Comparison of ENCODE assay signal across 18 cellular contexts in genomic region chr17:45115871-45116270, GRCh38.
"Had no signal": no experiment of that assay in that cellular context is flagged by ENCODE, and none has a peak within 500 bp of the region (broad histone marks: within the 10 kb centered on the region; RNA-seq: fewer than 3 reads in every experiment).

No MANE protein-coding gene starts in this region.

- H3K4me1 ChIP-seq: upper lobe of right lung had no signal

- H3K36me3 ChIP-seq: upper lobe of right lung had no signal

- H3K27ac ChIP-seq: epithelial cell of prostate, upper lobe of right lung had no signal

- H3K4me3 ChIP-seq: upper lobe of right lung had no signal

- H3K27me3 ChIP-seq: upper lobe of right lung had no signal

- H3K9me3 ChIP-seq: upper lobe of right lung had no signal

- ATAC-seq: activated CD4-positive, CD25-positive, alpha-beta regulatory T cell treated with anti-CD3 and anti-CD28 coated beads, Interleukin-2, amount 50 U/mL, for 24 hours; activated CD8-positive, alpha-beta memory T cell treated with anti-CD3 and anti-CD28 coated beads, Interleukin-2, amount 10 ng/mL, durations not matched to agents 7 days and 5 days; left colon; sciatic nerve; stimulated activated naive CD8-positive, alpha-beta T cell treated with anti-CD3 and anti-CD28 coated beads, Interleukin-15, Interleukin-2, amounts not matched to agents 100 U/mL and 50 U/mL, for 24 hours; upper lobe of right lung had no signal

- DNase-seq: activated CD4-positive, alpha-beta T cell treated with anti-CD3 and anti-CD28 coated beads, Interleukin-2, amount 50 U/mL, for 4 hours; activated CD8-positive, alpha-beta memory T cell treated with anti-CD3 and anti-CD28 coated beads, Interleukin-2, amount 10 ng/mL, durations not matched to agents 7 days and 5 days; activated gamma-delta T cell; activated naive CD8-positive, alpha-beta T cell treated with anti-CD3 and anti-CD28 coated beads for 36 hours; activated T-cell treated with anti-CD3 and anti-CD28 coated beads, Interleukin-2, amount 50 U/mL, for 24 hours; aorta; central memory CD4-positive, alpha-beta T cell; cortex of kidney; effector CD8-positive, alpha-beta T cell; left colon; naive B cell; stimulated activated CD4-positive, alpha-beta T cell treated with anti-CD3 and anti-CD28 coated beads, Interleukin-12 subunit alpha, Interleukin-12 subunit beta, amount 100 ng/mL, for 4 hours; stimulated activated naive CD8-positive, alpha-beta T cell treated with anti-CD3 and anti-CD28 coated beads, Interleukin-15, Interleukin-2, amounts not matched to agents 100 U/mL and 50 U/mL, for 24 hours; T-helper 1 cell; upper lobe of right lung had no signal
